Comparison of ENCODE assay signal across 2 cellular contexts in genomic region chr6:27879795-27880194, GRCh38.
TF ChIP-seq lines count a peak whose summit lies in the region.

No MANE protein-coding gene starts in this region.

TF ChIP-seq in HCT116, 20 proteins besides CTCF, POLR2A, EP300 and RAD21:
- TF ChIP-seq SP1 (IDR thresholded peaks at IDR 0.05; ENCODE audit: low read depth) (no peak), ZFX (IDR thresholded peaks at IDR 0.05) (no peak), SIN3A (IDR thresholded peaks at IDR 0.05; ENCODE audit: low read depth) (no peak), CEBPB (IDR thresholded peaks at IDR 0.05; ENCODE audit: low read depth) (no peak), ELF1 (IDR thresholded peaks at IDR 0.05; ENCODE audit: borderline replicate concordance, low read depth) (no peak), REST (IDR thresholded peaks at IDR 0.05; ENCODE audit: low read depth) (no peak), EZH2 (IDR thresholded peaks at IDR 0.05) (no peak), ZNF274 (IDR thresholded peaks at IDR 0.05; ENCODE audit: low read depth, low read length) (no peak), FOSL1 (IDR thresholded peaks at IDR 0.05; ENCODE audit: low read depth) (no peak), MAX (IDR thresholded peaks at IDR 0.05) (no peak), TCF7L2 (IDR thresholded peaks at IDR 0.05; ENCODE audit: borderline replicate concordance, extremely low read depth, insufficient read depth, insufficient read length) (no peak), JUND (IDR thresholded peaks at IDR 0.05) (no peak), CBX3 (IDR thresholded peaks at IDR 0.05; ENCODE audit: low read depth) (no peak), SRF (IDR thresholded peaks at IDR 0.05; ENCODE audit: low read depth) (no peak), YY1 (IDR thresholded peaks at IDR 0.05; ENCODE audit: extremely low read depth, insufficient replicate concordance, low read depth, low read length) (no peak)
TF ChIP-seq in HCT116: peak in this region for 0.

TF ChIP-seq in K562, 482 proteins besides CTCF, POLR2A, EP300 and RAD21:
- TF ChIP-seq ZNF124 (CRISPR knock-in tag; IDR thresholded peaks at IDR 0.05) (no peak), ZBTB49 (CRISPR knock-in tag; IDR thresholded peaks at IDR 0.05; ENCODE audit: borderline replicate concordance) (no peak), ERF (CRISPR knock-in tag; IDR thresholded peaks at IDR 0.05) (no peak), SMARCE1 (IDR thresholded peaks at IDR 0.05) (no peak), ZNF707 (CRISPR knock-in tag; conservative IDR thresholded peaks at IDR 0.05) (no peak)
